Comparison of ENCODE assay signal across 14 cellular contexts in the genomic region with DNA sequence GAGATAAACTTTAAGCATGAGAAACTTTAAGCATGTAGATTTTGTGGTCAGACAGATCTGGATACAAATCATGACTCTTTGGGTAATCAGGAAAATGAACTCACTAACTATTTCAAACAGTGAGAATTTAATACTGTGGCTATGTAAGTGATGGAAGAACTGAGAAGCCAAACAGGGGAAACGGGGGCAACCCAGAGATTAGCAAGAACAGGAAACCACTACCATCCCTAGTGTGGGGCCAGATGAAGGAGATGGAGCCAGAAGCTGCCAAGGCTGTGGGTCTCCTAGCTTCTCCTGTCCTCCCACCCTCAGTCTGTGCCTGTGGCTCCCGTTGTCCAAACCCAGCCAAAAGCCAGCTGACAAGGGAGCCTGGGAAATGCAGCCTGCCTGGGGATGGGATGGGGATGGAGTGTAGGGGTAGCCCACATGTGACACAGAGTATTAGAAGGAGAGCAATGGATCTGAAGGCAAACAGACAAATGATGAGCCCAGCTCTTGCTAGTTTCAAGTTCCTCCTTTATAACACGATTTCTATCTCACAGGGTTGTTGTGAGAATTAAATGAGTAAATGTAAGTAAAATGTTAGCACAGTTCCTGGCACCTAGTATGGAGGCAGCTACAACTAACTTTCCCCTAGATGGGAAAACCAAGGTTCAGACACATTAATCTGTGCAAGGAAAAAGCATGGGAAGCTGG. TPM values are rescaled to one million over a fixed set of nuclear protein-coding genes. Genes with fewer than 3 reads are reported as not detected.
DNase-seq lines count a peak whose midpoint lies in the region; ATAC-seq and TF ChIP-seq lines count a peak whose summit lies in the region.
"Had no signal": no experiment of that assay in that cellular context is flagged by ENCODE, and none has a peak within 500 bp of the region (broad histone marks: within the 10 kb centered on the region; RNA-seq: fewer than 3 reads in every experiment).

No MANE protein-coding gene starts in this region.

- no peak for TF ChIP-seq POLR2A in NB4 (IDR thresholded peaks at IDR 0.05; ENCODE audit: extremely low read depth, insufficient read length)

- no peaks in the 10 kb centered on the region for H3K9me3 Mint-ChIP-seq in activated CD4-positive, alpha-beta T cell treated with anti-CD3 and anti-CD28 coated beads, Interleukin-2, amount 10 ng/mL, durations not matched to agents 24 days and 14 days
- no peaks in the 10 kb centered on the region for H3K9me3 Mint-ChIP-seq in activated CD4-positive, alpha-beta T cell treated with anti-CD3 and anti-CD28 coated beads, Interleukin-2, amount 10 ng/mL, durations not matched to agents 7 days and 5 days
- no peaks in the 10 kb centered on the region for H3K9me3 Mint-ChIP-seq in activated naive CD8-positive, alpha-beta T cell treated with anti-CD3 and anti-CD28 coated beads, Interleukin-2, amount 50 U/mL, for 24 hours
- H3K9me3 Mint-ChIP-seq: activated T-helper 2 cell treated with anti-CD3 and anti-CD28 coated beads, Interferon-gamma antibody, Interleukin-2, Interleukin-4, amounts not matched to agents 10 μg/mL and 5 μg/mL and 100 μg/mL, durations not matched to agents 14 hours and 24 hours and 36 hours; H9 had no signal

- POLR2A ChIA-PET in activated CD4-positive, alpha-beta T cell treated with anti-CD3 and anti-CD28 coated beads, Interleukin-2, amount 10 ng/mL, durations not matched to agents 7 days and 5 days (lab: Charles Lee), result no interaction called here

- intact Hi-C loops in activated CD4-positive, alpha-beta T cell treated with anti-CD3 and anti-CD28 coated beads, Interleukin-2, amount 10 ng/mL, durations not matched to agents 24 days and 14 days (cut with micrococcal nuclease), result loop anchor here (1.0 kb wide), 1 partner anchor 34 kb away; no protein-coding TSS in a partner anchor

- no peaks in the 10 kb centered on the region for H3K36me3 Mint-ChIP-seq in activated CD4-positive, alpha-beta T cell treated with anti-CD3 and anti-CD28 coated beads, Interleukin-2, amount 10 ng/mL, durations not matched to agents 24 days and 14 days (ENCODE audit: low read depth)
- no peaks in the 10 kb centered on the region for H3K36me3 Mint-ChIP-seq in activated CD4-positive, alpha-beta T cell treated with anti-CD3 and anti-CD28 coated beads, Interleukin-2, amount 10 ng/mL, durations not matched to agents 7 days and 5 days (ENCODE audit: low read depth)
- no peaks in the 10 kb centered on the region for H3K36me3 Mint-ChIP-seq in activated naive CD8-positive, alpha-beta T cell treated with anti-CD3 and anti-CD28 coated beads, Interleukin-2, amount 50 U/mL, for 24 hours (ENCODE audit: low read depth)

- no peak for TF ChIP-seq CTCF in NB4 (IDR thresholded peaks at IDR 0.05; ENCODE audit: low read depth, low read length)

- no peak for DNase-seq in activated CD4-positive, alpha-beta T cell treated with anti-CD3 and anti-CD28 coated beads, Interleukin-2, amount 10 ng/mL, durations not matched to agents 24 days and 14 days
- no peak for DNase-seq in activated CD4-positive, alpha-beta T cell treated with anti-CD3 and anti-CD28 coated beads, Interleukin-2, amount 10 ng/mL, durations not matched to agents 7 days and 5 days
- peak; percentile 69 for DNase-seq in NB4 (ENCODE audit: low read depth)
- DNase-seq in activated naive CD8-positive, alpha-beta T cell treated with anti-CD3 and anti-CD28 coated beads, Interleukin-2, amount 50 U/mL, for 24 hours, result peak; percentile 23
- peak; percentile 39 for DNase-seq in stimulated activated CD8-positive, alpha-beta memory T cell treated with anti-CD3 and anti-CD28 coated beads, Interleukin-4, amount 100 ng/mL, for 48 hours
- DNase-seq in central memory CD4-positive, alpha-beta T cell, result no peak
- DNase-seq in HPDE6-E6E7 (ENCODE audit: extremely low spot score), result no peak
- DNase-seq: DMS153, NCI-H1417 treated with DMSO at 0.1 percent for 48 hours, transverse colon had no signal

- no peak overlapping the region for H3K4me3 ChIP-seq in NB4 (ENCODE audit: low read depth, low read length)

- H3K4me1 Mint-ChIP-seq in activated CD4-positive, alpha-beta T cell treated with anti-CD3 and anti-CD28 coated beads, Interleukin-2, amount 10 ng/mL, durations not matched to agents 24 days and 14 days, result peaks cover 12% of the 10 kb centered on the region
- H3K4me1 Mint-ChIP-seq in activated CD4-positive, alpha-beta T cell treated with anti-CD3 and anti-CD28 coated beads, Interleukin-2, amount 10 ng/mL, durations not matched to agents 7 days and 5 days, result peaks cover 11% of the 10 kb centered on the region
- H3K4me1 Mint-ChIP-seq in activated naive CD8-positive, alpha-beta T cell treated with anti-CD3 and anti-CD28 coated beads, Interleukin-2, amount 50 U/mL, for 24 hours, result peaks cover 12% of the 10 kb centered on the region

- CTCF ChIA-PET in activated CD4-positive, alpha-beta T cell treated with anti-CD3 and anti-CD28 coated beads, Interleukin-2, amount 10 ng/mL, durations not matched to agents 7 days and 5 days (lab: Charles Lee), result interaction anchor here (0.6 to 1.9 kb wide), 3 partner anchors 111 to 660 kb away, joined by 3 to 8 read pairs (median 3); a partner anchor contains a TSS

- H3K4me3 Mint-ChIP-seq in activated CD4-positive, alpha-beta T cell treated with anti-CD3 and anti-CD28 coated beads, Interleukin-2, amount 10 ng/mL, durations not matched to agents 24 days and 14 days, result peak overlapping the region; percentile 0
- no peak overlapping the region for H3K4me3 Mint-ChIP-seq in activated CD4-positive, alpha-beta T cell treated with anti-CD3 and anti-CD28 coated beads, Interleukin-2, amount 10 ng/mL, durations not matched to agents 7 days and 5 days
- no peak overlapping the region for H3K4me3 Mint-ChIP-seq in activated naive CD8-positive, alpha-beta T cell treated with anti-CD3 and anti-CD28 coated beads, Interleukin-2, amount 50 U/mL, for 24 hours

- peak; percentile 93 for ATAC-seq in activated naive CD8-positive, alpha-beta T cell treated with anti-CD3 and anti-CD28 coated beads, Interleukin-2, amount 50 U/mL, for 24 hours
- no peak for ATAC-seq in GM19452 (IDR thresholded peaks at IDR 0.05; ENCODE audit: unreplicated experiment)

- no peak overlapping the region for H3K27ac Mint-ChIP-seq in activated CD4-positive, alpha-beta T cell treated with anti-CD3 and anti-CD28 coated beads, Interleukin-2, amount 10 ng/mL, durations not matched to agents 24 days and 14 days
- no peak overlapping the region for H3K27ac Mint-ChIP-seq in activated CD4-positive, alpha-beta T cell treated with anti-CD3 and anti-CD28 coated beads, Interleukin-2, amount 10 ng/mL, durations not matched to agents 7 days and 5 days
- H3K27ac Mint-ChIP-seq in activated naive CD8-positive, alpha-beta T cell treated with anti-CD3 and anti-CD28 coated beads, Interleukin-2, amount 50 U/mL, for 24 hours, result no peak overlapping the region
- H3K27ac Mint-ChIP-seq: activated T-helper 2 cell treated with anti-CD3 and anti-CD28 coated beads, Interferon-gamma antibody, Interleukin-2, Interleukin-4, amounts not matched to agents 10 μg/mL and 5 μg/mL and 100 μg/mL, durations not matched to agents 14 hours and 24 hours and 36 hours had no signal

- peaks cover 50% of the 10 kb centered on the region for H3K27me3 Mint-ChIP-seq in activated CD4-positive, alpha-beta T cell treated with anti-CD3 and anti-CD28 coated beads, Interleukin-2, amount 10 ng/mL, durations not matched to agents 24 days and 14 days
- H3K27me3 Mint-ChIP-seq in activated CD4-positive, alpha-beta T cell treated with anti-CD3 and anti-CD28 coated beads, Interleukin-2, amount 10 ng/mL, durations not matched to agents 7 days and 5 days, result peaks cover 52% of the 10 kb centered on the region
- peaks cover 57% of the 10 kb centered on the region for H3K27me3 Mint-ChIP-seq in activated naive CD8-positive, alpha-beta T cell treated with anti-CD3 and anti-CD28 coated beads, Interleukin-2, amount 50 U/mL, for 24 hours

RNA-seq across cellular contexts. Expression of a gene that starts 27.7 kb away (rescaled TPM):
- 46.6 and 47.9 TPM in 2 replicates for total RNA-seq in activated CD4-positive, alpha-beta T cell treated with anti-CD3 and anti-CD28 coated beads, Interleukin-2, amount 10 ng/mL, durations not matched to agents 24 days and 14 days
- 10 to 100 TPM; 32.2 to 34.6 TPM for total RNA-seq in activated CD4-positive, alpha-beta T cell treated with anti-CD3 and anti-CD28 coated beads, Interleukin-2, amount 10 ng/mL, durations not matched to agents 7 days and 5 days

RNA-seq across cellular contexts. Expression of a gene that starts 33.6 kb away (rescaled TPM):
- total RNA-seq in activated CD4-positive, alpha-beta T cell treated with anti-CD3 and anti-CD28 coated beads, Interleukin-2, amount 10 ng/mL, durations not matched to agents 24 days and 14 days, result not detected in 2 replicates
- under 1 TPM; 0.15 to 0.21 TPM for total RNA-seq in activated CD4-positive, alpha-beta T cell treated with anti-CD3 and anti-CD28 coated beads, Interleukin-2, amount 10 ng/mL, durations not matched to agents 7 days and 5 days
- total RNA-seq: HT-29 had no signal

Comparison
In these comparisons a context has a peak if more than half of its experiments do, and no peak if none do; other contexts are left out.
1. DNase-seq: peak in NB4 (single experiment), activated naive CD8-positive, alpha-beta T cell treated with anti-CD3 and anti-CD28 coated beads, Interleukin-2, amount 50 U/mL, for 24 hours (single experiment) and stimulated activated CD8-positive, alpha-beta memory T cell treated with anti-CD3 and anti-CD28 coated beads, Interleukin-4, amount 100 ng/mL, for 48 hours (single experiment); none in activated CD4-positive, alpha-beta T cell treated with anti-CD3 and anti-CD28 coated beads, Interleukin-2, amount 10 ng/mL, durations not matched to agents 24 days and 14 days (single experiment), activated CD4-positive, alpha-beta T cell treated with anti-CD3 and anti-CD28 coated beads, Interleukin-2, amount 10 ng/mL, durations not matched to agents 7 days and 5 days (single experiment), central memory CD4-positive, alpha-beta T cell (single experiment) and HPDE6-E6E7 (single experiment).